In genomic region chr17:82317394-82318168, GRCh38 we compare ENCODE assay signal across 1 cellular context.
TF ChIP-seq lines count a peak whose summit lies in the region.

Gene CD7 (minus strand): TSS chr17:82317608. CDS start chr17:82317495, 113 bp downstream.

TF ChIP-seq in HepG2, 621 proteins besides CTCF, POLR2A, EP300 and RAD21 (continued from another document and continues in another):
- TF ChIP-seq ZBTB37 (CRISPR knock-in tag; IDR thresholded peaks at IDR 0.05) = peak; percentile 54; the same call in 1 of the 2 replicates
- TF ChIP-seq CBX2 (IDR thresholded peaks at IDR 0.05; ENCODE audit: low read depth, low read length) = no peak
- TF ChIP-seq CBX2 (CRISPR knock-in tag; IDR thresholded peaks at IDR 0.05; ENCODE audit: low read depth) = 0 out of 2 replicates have a peak, but pooled peaks have one; percentile 26
- peak; percentile 9; the same call in 1 of the 2 replicates for TF ChIP-seq NCOA2 (CRISPR knock-in tag; IDR thresholded peaks at IDR 0.05)
- no peak for TF ChIP-seq MTF1 (CRISPR knock-in tag; IDR thresholded peaks at IDR 0.05)
- no peak for TF ChIP-seq ZNF777 (CRISPR knock-in tag; IDR thresholded peaks at IDR 0.05)
- peak; percentile 53 for TF ChIP-seq ELF3 (CRISPR knock-in tag; IDR thresholded peaks at IDR 0.05)
- TF ChIP-seq ATF7 (IDR thresholded peaks at IDR 0.05) = no peak
- TF ChIP-seq ATF7 (CRISPR knock-in tag; IDR thresholded peaks at IDR 0.05) = no peak
- TF ChIP-seq TAF1 (CRISPR knock-in tag; IDR thresholded peaks at IDR 0.05) = no peak
- TF ChIP-seq, protein P1, sequence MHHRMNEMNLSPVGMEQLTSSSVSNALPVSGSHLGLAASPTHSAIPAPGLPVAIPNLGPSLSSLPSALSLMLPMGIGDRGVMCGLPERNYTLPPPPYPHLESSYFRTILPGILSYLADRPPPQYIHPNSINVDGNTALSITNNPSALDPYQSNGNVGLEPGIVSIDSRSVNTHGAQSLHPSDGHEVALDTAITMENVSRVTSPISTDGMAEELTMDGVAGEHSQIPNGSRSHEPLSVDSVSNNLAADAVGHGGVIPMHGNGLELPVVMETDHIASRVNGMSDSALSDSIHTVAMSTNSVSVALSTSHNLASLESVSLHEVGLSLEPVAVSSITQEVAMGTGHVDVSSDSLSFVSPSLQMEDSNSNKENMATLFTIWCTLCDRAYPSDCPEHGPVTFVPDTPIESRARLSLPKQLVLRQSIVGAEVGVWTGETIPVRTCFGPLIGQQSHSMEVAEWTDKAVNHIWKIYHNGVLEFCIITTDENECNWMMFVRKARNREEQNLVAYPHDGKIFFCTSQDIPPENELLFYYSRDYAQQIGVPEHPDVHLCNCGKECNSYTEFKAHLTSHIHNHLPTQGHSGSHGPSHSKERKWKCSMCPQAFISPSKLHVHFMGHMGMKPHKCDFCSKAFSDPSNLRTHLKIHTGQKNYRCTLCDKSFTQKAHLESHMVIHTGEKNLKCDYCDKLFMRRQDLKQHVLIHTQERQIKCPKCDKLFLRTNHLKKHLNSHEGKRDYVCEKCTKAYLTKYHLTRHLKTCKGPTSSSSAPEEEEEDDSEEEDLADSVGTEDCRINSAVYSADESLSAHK (CRISPR knock-in tag; IDR thresholded peaks at IDR 0.05; ENCODE audit: borderline replicate concordance) = no peak
- peak; percentile 86; the same call in 1 of the 2 replicates for TF ChIP-seq ZNF713 (CRISPR knock-in tag; IDR thresholded peaks at IDR 0.05)
- TF ChIP-seq NCOA5 (CRISPR knock-in tag; IDR thresholded peaks at IDR 0.05) = no peak
- no peak for TF ChIP-seq HOXA9 (CRISPR knock-in tag; IDR thresholded peaks at IDR 0.05; ENCODE audit: borderline replicate concordance)
- peak; percentile 51; the same call in 1 of the 2 replicates for TF ChIP-seq ERF (CRISPR knock-in tag; IDR thresholded peaks at IDR 0.05)
- TF ChIP-seq EED (CRISPR knock-in tag; IDR thresholded peaks at IDR 0.05) = no peak
- no peak for TF ChIP-seq RORA (CRISPR knock-in tag; IDR thresholded peaks at IDR 0.05)
- TF ChIP-seq ZNF12 (CRISPR knock-in tag; IDR thresholded peaks at IDR 0.05) = no peak
- no peak for TF ChIP-seq KLF11 (CRISPR knock-in tag; IDR thresholded peaks at IDR 0.05)
- no peak for TF ChIP-seq HMG20A (CRISPR knock-in tag; IDR thresholded peaks at IDR 0.05; ENCODE audit: borderline replicate concordance)
- TF ChIP-seq KLF15 (CRISPR knock-in tag; IDR thresholded peaks at IDR 0.05; ENCODE audit: borderline replicate concordance) = no peak; the same call in 1 of the 2 replicates
- TF ChIP-seq TERF1 (CRISPR knock-in tag; IDR thresholded peaks at IDR 0.05) = no peak
- no peak; the same call in 1 of the 2 replicates for TF ChIP-seq MIER3 (CRISPR knock-in tag; IDR thresholded peaks at IDR 0.05; ENCODE audit: borderline replicate concordance)
- no peak for TF ChIP-seq ZBTB1 (CRISPR knock-in tag; IDR thresholded peaks at IDR 0.05; ENCODE audit: borderline replicate concordance)
- no peak for TF ChIP-seq MIXL1 (CRISPR knock-in tag; IDR thresholded peaks at IDR 0.05)
- no peak for TF ChIP-seq ZNF589 (CRISPR knock-in tag; conservative IDR thresholded peaks at IDR 0.05)
- TF ChIP-seq E2F2 (CRISPR knock-in tag; IDR thresholded peaks at IDR 0.05; ENCODE audit: borderline replicate concordance) = no peak
- TF ChIP-seq ZNF329 (CRISPR knock-in tag; IDR thresholded peaks at IDR 0.05; ENCODE audit: low read depth) = no peak
- no peak for TF ChIP-seq ZNF253 (CRISPR knock-in tag; IDR thresholded peaks at IDR 0.05; ENCODE audit: borderline replicate concordance)
- TF ChIP-seq FOXA1 (IDR thresholded peaks at IDR 0.05) = no peak
- no peak for TF ChIP-seq FOXA1 (CRISPR knock-in tag; IDR thresholded peaks at IDR 0.05)
- peak; percentile 76 for TF ChIP-seq TOPORS (CRISPR knock-in tag; IDR thresholded peaks at IDR 0.05)
- TF ChIP-seq ZNF337 (CRISPR knock-in tag; IDR thresholded peaks at IDR 0.05; ENCODE audit: borderline replicate concordance, low read depth) = no peak
- TF ChIP-seq ZZZ3 (CRISPR knock-in tag; IDR thresholded peaks at IDR 0.05; ENCODE audit: borderline replicate concordance) = no peak
- TF ChIP-seq ZNF343 (CRISPR knock-in tag; IDR thresholded peaks at IDR 0.05) = peak; percentile 89
- TF ChIP-seq ZNF850 (CRISPR knock-in tag; conservative IDR thresholded peaks at IDR 0.05) = no peak
- TF ChIP-seq, protein P2, sequence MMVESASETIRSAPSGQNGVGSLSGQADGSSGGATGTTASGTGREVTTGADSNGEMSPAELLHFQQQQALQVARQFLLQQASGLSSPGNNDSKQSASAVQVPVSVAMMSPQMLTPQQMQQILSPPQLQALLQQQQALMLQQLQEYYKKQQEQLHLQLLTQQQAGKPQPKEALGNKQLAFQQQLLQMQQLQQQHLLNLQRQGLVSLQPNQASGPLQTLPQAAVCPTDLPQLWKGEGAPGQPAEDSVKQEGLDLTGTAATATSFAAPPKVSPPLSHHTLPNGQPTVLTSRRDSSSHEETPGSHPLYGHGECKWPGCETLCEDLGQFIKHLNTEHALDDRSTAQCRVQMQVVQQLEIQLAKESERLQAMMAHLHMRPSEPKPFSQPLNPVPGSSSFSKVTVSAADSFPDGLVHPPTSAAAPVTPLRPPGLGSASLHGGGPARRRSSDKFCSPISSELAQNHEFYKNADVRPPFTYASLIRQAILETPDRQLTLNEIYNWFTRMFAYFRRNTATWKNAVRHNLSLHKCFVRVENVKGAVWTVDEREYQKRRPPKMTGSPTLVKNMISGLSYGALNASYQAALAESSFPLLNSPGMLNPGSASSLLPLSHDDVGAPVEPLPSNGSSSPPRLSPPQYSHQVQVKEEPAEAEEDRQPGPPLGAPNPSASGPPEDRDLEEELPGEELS (CRISPR knock-in tag; IDR thresholded peaks at IDR 0.05) = no peak
- no peak for TF ChIP-seq NRL (CRISPR knock-in tag; IDR thresholded peaks at IDR 0.05; ENCODE audit: borderline replicate concordance)
- no peak for TF ChIP-seq ATF1 (CRISPR knock-in tag; IDR thresholded peaks at IDR 0.05)
- no peak for TF ChIP-seq HNF4G (IDR thresholded peaks at IDR 0.05; ENCODE audit: borderline replicate concordance, low read depth, low read length)
- TF ChIP-seq HNF4G (CRISPR knock-in tag; IDR thresholded peaks at IDR 0.05; ENCODE audit: borderline replicate concordance, low read depth) = no peak
- TF ChIP-seq REL (CRISPR knock-in tag; conservative IDR thresholded peaks at IDR 0.05) = 0 out of 2 replicates have a peak, but pooled peaks have one; percentile 14
- no peak for TF ChIP-seq NFE2 (CRISPR knock-in tag; IDR thresholded peaks at IDR 0.05)
- TF ChIP-seq GPN1 (CRISPR knock-in tag; IDR thresholded peaks at IDR 0.05; ENCODE audit: borderline replicate concordance) = no peak
- TF ChIP-seq ZNF674 (CRISPR knock-in tag; IDR thresholded peaks at IDR 0.05; ENCODE audit: low read depth) = no peak
- TF ChIP-seq NR3C1 (CRISPR knock-in tag; IDR thresholded peaks at IDR 0.05) = no peak
- TF ChIP-seq NR2C2 (CRISPR knock-in tag; IDR thresholded peaks at IDR 0.05; ENCODE audit: borderline replicate concordance) = peak; percentile 58; the same call in 1 of the 2 replicates
- peak; percentile 82 for TF ChIP-seq XRCC5 (optimal IDR thresholded peaks at IDR 0.05; ENCODE audit: low read length)
- no peak for TF ChIP-seq PRPF4 (IDR thresholded peaks at IDR 0.05; ENCODE audit: low read depth, low read length, poor library complexity, severe bottlenecking)
- TF ChIP-seq ZNF496 (CRISPR knock-in tag; IDR thresholded peaks at IDR 0.05; ENCODE audit: insufficient replicate concordance) = no peak
- TF ChIP-seq, protein P3, sequence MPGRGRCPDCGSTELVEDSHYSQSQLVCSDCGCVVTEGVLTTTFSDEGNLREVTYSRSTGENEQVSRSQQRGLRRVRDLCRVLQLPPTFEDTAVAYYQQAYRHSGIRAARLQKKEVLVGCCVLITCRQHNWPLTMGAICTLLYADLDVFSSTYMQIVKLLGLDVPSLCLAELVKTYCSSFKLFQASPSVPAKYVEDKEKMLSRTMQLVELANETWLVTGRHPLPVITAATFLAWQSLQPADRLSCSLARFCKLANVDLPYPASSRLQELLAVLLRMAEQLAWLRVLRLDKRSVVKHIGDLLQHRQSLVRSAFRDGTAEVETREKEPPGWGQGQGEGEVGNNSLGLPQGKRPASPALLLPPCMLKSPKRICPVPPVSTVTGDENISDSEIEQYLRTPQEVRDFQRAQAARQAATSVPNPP (CRISPR knock-in tag; IDR thresholded peaks at IDR 0.05) = no peak
- TF ChIP-seq NR0B2 (CRISPR knock-in tag; IDR thresholded peaks at IDR 0.05) = peak; percentile 74; the same call in 1 of the 2 replicates
- TF ChIP-seq SP5 (CRISPR knock-in tag; IDR thresholded peaks at IDR 0.05; ENCODE audit: borderline replicate concordance, low read depth) = peak; percentile 96
- no peak for TF ChIP-seq PHB2 (IDR thresholded peaks at IDR 0.05; ENCODE audit: partially characterized antibody)
- no peak for TF ChIP-seq ETS1 (CRISPR knock-in tag; IDR thresholded peaks at IDR 0.05)
- TF ChIP-seq ADNP (CRISPR knock-in tag; IDR thresholded peaks at IDR 0.05) = 0 out of 2 replicates have a peak, but pooled peaks have one; percentile 9
- no peak for TF ChIP-seq IRX3 (CRISPR knock-in tag; IDR thresholded peaks at IDR 0.05; ENCODE audit: borderline replicate concordance, low read depth)
- no peak for TF ChIP-seq HOXA5 (CRISPR knock-in tag; IDR thresholded peaks at IDR 0.05)
- no peak for TF ChIP-seq XBP1 (CRISPR knock-in tag; IDR thresholded peaks at IDR 0.05)
- TF ChIP-seq STAG1 (CRISPR knock-in tag; IDR thresholded peaks at IDR 0.05) = peak; percentile 3; the same call in 1 of the 2 replicates
- no peak; the same call in 1 of the 2 replicates for TF ChIP-seq ZNF770 (CRISPR knock-in tag; IDR thresholded peaks at IDR 0.05)
- peak; percentile 8; the same call in 1 of the 2 replicates for TF ChIP-seq ZNF260 (CRISPR knock-in tag; IDR thresholded peaks at IDR 0.05; ENCODE audit: borderline replicate concordance, low read depth)
- no peak for TF ChIP-seq FOXK1 (CRISPR knock-in tag; IDR thresholded peaks at IDR 0.05; ENCODE audit: borderline replicate concordance, low read depth)
